ENCODE assay signal across 7 cellular contexts in genomic region chr3:67357610-67358458, GRCh38.
DNase-seq lines count a peak whose midpoint lies in the region; ATAC-seq, FAIRE-seq and TF ChIP-seq lines count a peak whose summit lies in the region.

No MANE protein-coding gene starts in this region.

- no peak for TF ChIP-seq POLR2A in H54 (IDR thresholded peaks at IDR 0.05; ENCODE audit: low read depth, low read length)

- FAIRE-seq in H54 (lab: Jason Lieb, UNC): peak; percentile 76

- H3K36me3 ChIP-seq in colonic mucosa (no peaks in the 10 kb centered on the region), heart right ventricle (no peaks in the 10 kb centered on the region)

- H3K9me3 ChIP-seq in colonic mucosa: no peaks in the 10 kb centered on the region
- H3K9me3 ChIP-seq in heart right ventricle: peaks cover 0 to 9% (median 0%) of the 10 kb centered on the region in 11 donors

- H3K9ac ChIP-seq in colonic mucosa (ENCODE audit: low read depth in 2 of 2, low read length in 2 of 2): no peak overlapping the region

- H3K4me1 ChIP-seq in colonic mucosa (no peaks in the 10 kb centered on the region), heart right ventricle (no peaks in the 10 kb centered on the region)

- no peak overlapping the region for H3K27ac ChIP-seq in colonic mucosa
- no peak overlapping the region for H3K27ac ChIP-seq in coronary artery
- no peak overlapping the region for H3K27ac ChIP-seq in heart right ventricle

- 13 to 18% methylated on average over 5 of the region's 5 CpGs for WGBS in heart right ventricle, 2 donors

- peak; percentile 52 for TF ChIP-seq CTCF in GM12865 (IDR thresholded peaks at IDR 0.05; ENCODE audit: insufficient read depth, low read depth, low read length, missing control alignments)
- peak; percentile 34 for TF ChIP-seq CTCF in colonic mucosa (IDR thresholded peaks at IDR 0.05)
- no peak for TF ChIP-seq CTCF in coronary artery (IDR thresholded peaks at IDR 0.05)
- TF ChIP-seq CTCF in heart right ventricle (IDR thresholded peaks at IDR 0.05): peak in 4 of 9 donors; percentile 8 to 35 (median 24)

- H3K27me3 ChIP-seq in colonic mucosa (no peaks in the 10 kb centered on the region), heart right ventricle (no peaks in the 10 kb centered on the region)

- DNase-seq in GM12865 (ENCODE audit: low read depth): peak; percentile 26
- DNase-seq in H54 (ENCODE audit: insufficient read length, low spot score): peak; percentile 6
- DNase-seq in NCI-H146 treated with DMSO at 0.1 percent for 48 hours (lab: John Stamatoyannopoulos, UW; ENCODE audit: unreplicated experiment): peak; percentile 0
- DNase-seq in colonic mucosa: no peak
- DNase-seq in renal cortical epithelial cell (ENCODE audit: low read depth): peak; percentile 54
- DNase-seq in coronary artery (ENCODE audit: low spot score): no peak
- no peak for DNase-seq in heart right ventricle

- H3K4me3 ChIP-seq in GM12865 (ENCODE audit: low read depth, low read length): no peak overlapping the region
- no peak overlapping the region for H3K4me3 ChIP-seq in colonic mucosa
- H3K4me3 ChIP-seq in coronary artery: no peak overlapping the region
- H3K4me3 ChIP-seq in heart right ventricle: no peak overlapping the region

- intact Hi-C loops in colonic mucosa (cut with DNase I): loop anchor here (5.0 kb wide), 1 partner anchor 246 kb away; no protein-coding TSS in a partner anchor
- intact Hi-C loops in heart right ventricle (cut with DNase I): no loop called here

- no peak for ATAC-seq in heart right ventricle

Comparison
In these comparisons a context has a peak if more than half of its experiments do, and no peak if none do; other contexts are left out.
1. DNase-seq: peak in GM12865 (single experiment), H54 (single experiment), NCI-H146 treated with DMSO at 0.1 percent for 48 hours (single experiment) and renal cortical epithelial cell (single experiment); none in colonic mucosa (single experiment), coronary artery (single experiment) and heart right ventricle (0 of 2).